ENCODE assay signal across 1 cellular context in genomic region chr6:131135244-131136020, GRCh38.
TF ChIP-seq lines count a peak whose summit lies in the region.

TSS of gene AKAP7 (plus strand) at chr6:131135467. CDS start at chr6:131135764, 297 bp downstream.

TF ChIP-seq in HepG2, 621 proteins besides CTCF, POLR2A, EP300 and RAD21 (continued from another document and continues in another):
- TF ChIP-seq KIAA2018 (CRISPR knock-in tag; IDR thresholded peaks at IDR 0.05; ENCODE audit: borderline replicate concordance), result no peak
- TF ChIP-seq TRIM24 (CRISPR knock-in tag; IDR thresholded peaks at IDR 0.05), result no peak
- no peak for TF ChIP-seq ZNF569 (CRISPR knock-in tag; IDR thresholded peaks at IDR 0.05; ENCODE audit: borderline replicate concordance)
- TF ChIP-seq IRF1 (CRISPR knock-in tag; IDR thresholded peaks at IDR 0.05; ENCODE audit: low read depth), result no peak
- TF ChIP-seq ZSCAN5A (CRISPR knock-in tag; IDR thresholded peaks at IDR 0.05; ENCODE audit: borderline replicate concordance), result no peak; the same call in 1 of the 2 replicates
- TF ChIP-seq NR2C2 (CRISPR knock-in tag; IDR thresholded peaks at IDR 0.05; ENCODE audit: borderline replicate concordance), result no peak; the same call in 1 of the 2 replicates
- no peak for TF ChIP-seq ZNF781 (CRISPR knock-in tag; IDR thresholded peaks at IDR 0.05; ENCODE audit: borderline replicate concordance, not compliant biosample characterization)
- TF ChIP-seq ZSCAN25 (CRISPR knock-in tag; IDR thresholded peaks at IDR 0.05), result 0 out of 2 replicates have a peak, but pooled peaks have one; percentile 3
- TF ChIP-seq KMT2A (CRISPR knock-in tag; IDR thresholded peaks at IDR 0.05), result peak; percentile 80
- TF ChIP-seq RORA (CRISPR knock-in tag; IDR thresholded peaks at IDR 0.05), result 0 out of 2 replicates have a peak, but pooled peaks have one; percentile 74
- TF ChIP-seq ZNF503 (CRISPR knock-in tag; IDR thresholded peaks at IDR 0.05), result no peak
- peak; percentile 46 for TF ChIP-seq ZEB1 (IDR thresholded peaks at IDR 0.05; ENCODE audit: insufficient replicate concordance, low read depth)
- TF ChIP-seq NFAT5 (CRISPR knock-in tag; IDR thresholded peaks at IDR 0.05), result peak; percentile 72; the same call in 1 of the 2 replicates
- TF ChIP-seq MAFF (IDR thresholded peaks at IDR 0.05; ENCODE audit: low read depth, low read length), result no peak
- no peak for TF ChIP-seq CENPT (CRISPR knock-in tag; IDR thresholded peaks at IDR 0.05; ENCODE audit: low read depth)
- TF ChIP-seq MED13 (CRISPR knock-in tag; IDR thresholded peaks at IDR 0.05), result no peak
- peak; percentile 51 for TF ChIP-seq TFDP2 (CRISPR knock-in tag; IDR thresholded peaks at IDR 0.05)
- no peak; the same call in 1 of the 2 replicates for TF ChIP-seq ETV6 (CRISPR knock-in tag; conservative IDR thresholded peaks at IDR 0.05)
- TF ChIP-seq HOXA5 (CRISPR knock-in tag; IDR thresholded peaks at IDR 0.05), result peak; percentile 34
- no peak for TF ChIP-seq ZBTB7A (CRISPR knock-in tag; IDR thresholded peaks at IDR 0.05)
- TF ChIP-seq ZNF564 (CRISPR knock-in tag; IDR thresholded peaks at IDR 0.05), result peak; percentile 66
- 0 out of 2 replicates have a peak, but pooled peaks have one; percentile 11 for TF ChIP-seq ZNF703 (CRISPR knock-in tag; IDR thresholded peaks at IDR 0.05; ENCODE audit: borderline replicate concordance)
- TF ChIP-seq MTA3 (CRISPR knock-in tag; IDR thresholded peaks at IDR 0.05), result no peak
- 0 out of 2 replicates have a peak, but pooled peaks have one; percentile 57 for TF ChIP-seq IRF2 (CRISPR knock-in tag; IDR thresholded peaks at IDR 0.05)
- no peak for TF ChIP-seq SOX13 (IDR thresholded peaks at IDR 0.05)
- TF ChIP-seq SOX13 (CRISPR knock-in tag; conservative IDR thresholded peaks at IDR 0.05 in 1 of 2, IDR thresholded peaks at IDR 0.05 in 1 of 2), result peak in 1 of 2 experiments; percentile 35; a peak in 1 of 4 replicates
- peak; percentile 72 for TF ChIP-seq HNRNPLL (IDR thresholded peaks at IDR 0.05; ENCODE audit: low read depth, low read length, poor library complexity, severe bottlenecking)
- TF ChIP-seq ZNF276 (CRISPR knock-in tag; IDR thresholded peaks at IDR 0.05; ENCODE audit: low read depth), result no peak
- TF ChIP-seq RNF219 (CRISPR knock-in tag; IDR thresholded peaks at IDR 0.05), result no peak; the same call in 1 of the 2 replicates
- peak; percentile 36 for TF ChIP-seq U2AF1 (optimal IDR thresholded peaks at IDR 0.05; ENCODE audit: low read depth, low read length)
- TF ChIP-seq ATRX (CRISPR knock-in tag; IDR thresholded peaks at IDR 0.05; ENCODE audit: borderline replicate concordance), result no peak
- TF ChIP-seq ZC3H13 (CRISPR knock-in tag; IDR thresholded peaks at IDR 0.05), result no peak
- no peak for TF ChIP-seq HMGA1 (CRISPR knock-in tag; conservative IDR thresholded peaks at IDR 0.05)
